ENCODE assay signal across 17 cellular contexts in the genomic region with DNA sequence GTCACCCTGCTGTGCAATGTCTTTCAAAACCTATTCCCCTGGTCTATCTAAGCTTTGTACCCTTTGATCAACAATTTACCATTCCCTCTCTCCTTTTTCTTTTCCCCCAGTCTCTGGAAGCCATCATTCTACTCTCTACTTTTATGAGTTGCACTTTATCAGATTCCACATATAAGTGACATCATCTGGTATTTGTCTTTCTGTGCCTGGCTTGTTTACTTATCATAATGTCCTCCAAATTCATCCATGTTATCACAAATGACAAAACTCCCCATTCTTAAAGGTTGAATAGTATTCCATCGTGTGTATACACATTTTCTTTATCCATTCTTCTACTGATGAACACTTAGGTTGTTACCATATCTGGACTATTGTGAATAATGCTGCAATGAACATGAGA.
DNase-seq lines count a peak whose midpoint lies in the region; ATAC-seq, FAIRE-seq and TF ChIP-seq lines count a peak whose summit lies in the region.
"Had no signal": no experiment of that assay in that cellular context is flagged by ENCODE, and none has a peak within 500 bp of the region (broad histone marks: within the 10 kb centered on the region; RNA-seq: fewer than 3 reads in every experiment).

No MANE protein-coding gene starts in this region.

- TF ChIP-seq CTCF in HepG2 (CRISPR knock-in tag; IDR thresholded peaks at IDR 0.05) (no peak), right lobe of liver (IDR thresholded peaks at IDR 0.05) (no peak), HEK293 (tag by site-specific recombination; IDR thresholded peaks at IDR 0.05) (no peak), brain (conservative IDR thresholded peaks at IDR 0.05) (no peak)

- in situ Hi-C loops in HepG2 (cut with HindIII; ENCODE audit: extremely low pct_ligation_motif_present, low pct_unique_long_range_greater_than_20kb) = no loop called here

- H3K27ac ChIP-seq in HepG2 (ENCODE audit: extremely low read length, insufficient read depth, low read length) (no peak overlapping the region), right lobe of liver (no peak overlapping the region), HEK293 (ENCODE audit: extremely low read depth, low read depth, low read length) (no peak overlapping the region)

- no peaks in the 10 kb centered on the region for H3K36me3 Mint-ChIP-seq in brain
- H3K36me3 Mint-ChIP-seq: CD4-positive, CD25-positive, alpha-beta regulatory T cell; CD8-positive, alpha-beta T cell had no signal

- intact Hi-C loops in HepG2 (cut with micrococcal nuclease; ENCODE audit: unreplicated experiment) (no loop called here), right lobe of liver (cut with DNase I) (no loop called here)

- peaks cover 49% of the 10 kb centered on the region for H3K4me1 Mint-ChIP-seq in brain
- H3K4me1 Mint-ChIP-seq: CD4-positive, CD25-positive, alpha-beta regulatory T cell had no signal

- no peaks in the 10 kb centered on the region for H3K27me3 ChIP-seq in HepG2 (ENCODE audit: control insufficient read depth in 1 of 2, insufficient read depth in 2 of 2, low read length in 2 of 2)
- no peaks in the 10 kb centered on the region for H3K27me3 ChIP-seq in right lobe of liver

- BruUV-seq in HepG2 (replicated peaks; lab: Mats Ljungman, UMichigan) = no TSS peak

- no peaks in the 10 kb centered on the region for H3K79me2 ChIP-seq in HepG2 (ENCODE audit: insufficient read depth, low read length)

- no peak for DNase-seq in HepG2 (ENCODE audit: low spot score)
- no peak for DNase-seq in right lobe of liver
- no peak for DNase-seq in amygdala (lab: John Stamatoyannopoulos, UW)
- no peak for DNase-seq in NCI-H446 (lab: John Stamatoyannopoulos, UW)
- DNase-seq: C1 segment of cervical spinal cord; Caco-2; CD4-positive, CD25-positive, alpha-beta regulatory T cell; CD8-positive, alpha-beta T cell; DMS153; DMS79 treated with DMSO at 0.1 percent for 48 hours; GF-D8 had no signal

- peak overlapping the region in 3 of 5 experiments; percentile 15 to 51 (median 47) for H3K27ac Mint-ChIP-seq in brain
- H3K27ac Mint-ChIP-seq: CD4-positive, CD25-positive, alpha-beta regulatory T cell; CD8-positive, alpha-beta T cell; GM23338 had no signal

- no peaks in the 10 kb centered on the region for H3K36me3 ChIP-seq in HepG2 (replicated peaks in 1 of 2; ENCODE audit: control insufficient read depth in 1 of 2, insufficient read depth in 2 of 2, low read length in 2 of 2)
- H3K36me3 ChIP-seq in right lobe of liver = no peaks in the 10 kb centered on the region
- no peaks in the 10 kb centered on the region for H3K36me3 ChIP-seq in HEK293 (ENCODE audit: control insufficient read depth in 2 of 2, insufficient read depth in 1 of 2, low read length in 2 of 2)
- H3K36me3 ChIP-seq: HAP-1 had no signal

- TF ChIP-seq POLR2A in HepG2 (IDR thresholded peaks at IDR 0.05; ENCODE audit: insufficient read depth in 1 of 2, low read depth in 2 of 2, low read length in 2 of 2) (no peak), right lobe of liver (IDR thresholded peaks at IDR 0.05) (no peak)

- H3K9ac ChIP-seq in HepG2 (ENCODE audit: insufficient read depth, low read depth, low read length) = no peak overlapping the region

- H3K4me1 ChIP-seq in HepG2 (ENCODE audit: insufficient read depth, low read length) (no peaks in the 10 kb centered on the region), right lobe of liver (no peaks in the 10 kb centered on the region), HEK293 (ENCODE audit: control insufficient read depth, insufficient read depth, low read length) (peaks cover 4% of the 10 kb centered on the region)

- no peaks in the 10 kb centered on the region for H3K27me3 Mint-ChIP-seq in brain

- TF ChIP-seq RAD21 in HepG2 (CRISPR knock-in tag; IDR thresholded peaks at IDR 0.05) = no peak

- FAIRE-seq in HepG2 (lab: Jason Lieb, UNC) = no peak
- FAIRE-seq: GM12891, GM18507 had no signal

- ATAC-seq in HepG2 = no peak
- ATAC-seq in right lobe of liver = no peak
- ATAC-seq: CD8-positive, alpha-beta T cell; GM23338 had no signal

- H3K9me3 ChIP-seq in HepG2 (ENCODE audit: low read length) = no peaks in the 10 kb centered on the region
- H3K9me3 ChIP-seq in right lobe of liver = no peaks in the 10 kb centered on the region
- H3K9me3 ChIP-seq in HEK293 (ENCODE audit: control insufficient read depth, insufficient read depth, low read depth, low read length) = no peaks in the 10 kb centered on the region
- H3K9me3 ChIP-seq: Caco-2, HAP-1 had no signal

- CTCF ChIA-PET in HepG2 (lab: Yijun Ruan, JAX; ENCODE audit: low intra/inter-chr PET ratio, low total read pairs) (no interaction called here), HEK293 (lab: Yijun Ruan, JAX) (no interaction called here)

- no peak overlapping the region for H3K4me2 ChIP-seq in HepG2 (ENCODE audit: low read depth, low read length)
- H3K4me2 ChIP-seq: GM23338 had no signal

- WGBS in HepG2 (ENCODE audit: low lambda C conversion rate) = 3% methylated on average over 1 of the region's 1 CpG
- WGBS in right lobe of liver (ENCODE audit: insufficient coverage, low coverage, low lambda C conversion rate, missing lambda C conversion rate) = 32% methylated on average over 1 of the region's 1 CpG

- H2AFZ ChIP-seq in HepG2 (ENCODE audit: low read length) = no peak overlapping the region
- H2AFZ ChIP-seq: GM23338 had no signal

- TF ChIP-seq EP300 in HepG2 (IDR thresholded peaks at IDR 0.05; ENCODE audit: low read depth in 2 of 2, low read length in 2 of 2) = no peak
- no peak for TF ChIP-seq EP300 in HepG2 (CRISPR knock-in tag; IDR thresholded peaks at IDR 0.05; ENCODE audit: borderline replicate concordance)

- H4K20me1 ChIP-seq in HepG2 (ENCODE audit: insufficient read depth, low read length) = no peaks in the 10 kb centered on the region

- no peaks in the 10 kb centered on the region for H3K9me3 Mint-ChIP-seq in brain
- H3K9me3 Mint-ChIP-seq: CD4-positive, CD25-positive, alpha-beta regulatory T cell; CD8-positive, alpha-beta T cell; GM23338 had no signal

- H3K4me3 ChIP-seq in HepG2 (replicated peaks in 1 of 3; ENCODE audit: insufficient read depth in 1 of 3, low read depth in 2 of 3, low read length in 3 of 3) (no peak overlapping the region), right lobe of liver (no peak overlapping the region), HEK293 (ENCODE audit: low read depth, low read length) (no peak overlapping the region)
- H3K4me3 ChIP-seq: GM23338, HAP-1 had no signal

- H3K4me3 Mint-ChIP-seq in brain = no peak overlapping the region
- H3K4me3 Mint-ChIP-seq: CD4-positive, CD25-positive, alpha-beta regulatory T cell; CD8-positive, alpha-beta T cell; GM23338 had no signal

- POLR2A ChIA-PET in HepG2 (lab: Yijun Ruan, JAX) (no interaction called here), HEK293 (lab: Yijun Ruan, JAX) (no interaction called here)

TF ChIP-seq in HepG2, 621 proteins besides CTCF, POLR2A, EP300 and RAD21:
- TF ChIP-seq ATF7 (IDR thresholded peaks at IDR 0.05) (peak; percentile 60), ATF7 (CRISPR knock-in tag; IDR thresholded peaks at IDR 0.05) (no peak)
- TF ChIP-seq, protein P1, sequence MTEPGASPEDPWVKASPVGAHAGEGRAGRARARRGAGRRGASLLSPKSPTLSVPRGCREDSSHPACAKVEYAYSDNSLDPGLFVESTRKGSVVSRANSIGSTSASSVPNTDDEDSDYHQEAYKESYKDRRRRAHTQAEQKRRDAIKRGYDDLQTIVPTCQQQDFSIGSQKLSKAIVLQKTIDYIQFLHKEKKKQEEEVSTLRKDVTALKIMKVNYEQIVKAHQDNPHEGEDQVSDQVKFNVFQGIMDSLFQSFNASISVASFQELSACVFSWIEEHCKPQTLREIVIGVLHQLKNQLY (CRISPR knock-in tag; IDR thresholded peaks at IDR 0.05) = no peak
TF ChIP-seq in HepG2: peak in this region for 1.

TF ChIP-seq in HEK293, 187 proteins besides CTCF, POLR2A, EP300 and RAD21:
- TF ChIP-seq ZNF350 (tag by site-specific recombination; IDR thresholded peaks at IDR 0.05) (no peak), ZNF843 (tag by site-specific recombination; IDR thresholded peaks at IDR 0.05) (no peak), KLF1 (tag by site-specific recombination; IDR thresholded peaks at IDR 0.05) (no peak), ZNF23 (tag by site-specific recombination; IDR thresholded peaks at IDR 0.05; ENCODE audit: borderline replicate concordance) (no peak)
- TF ChIP-seq, protein P2, sequence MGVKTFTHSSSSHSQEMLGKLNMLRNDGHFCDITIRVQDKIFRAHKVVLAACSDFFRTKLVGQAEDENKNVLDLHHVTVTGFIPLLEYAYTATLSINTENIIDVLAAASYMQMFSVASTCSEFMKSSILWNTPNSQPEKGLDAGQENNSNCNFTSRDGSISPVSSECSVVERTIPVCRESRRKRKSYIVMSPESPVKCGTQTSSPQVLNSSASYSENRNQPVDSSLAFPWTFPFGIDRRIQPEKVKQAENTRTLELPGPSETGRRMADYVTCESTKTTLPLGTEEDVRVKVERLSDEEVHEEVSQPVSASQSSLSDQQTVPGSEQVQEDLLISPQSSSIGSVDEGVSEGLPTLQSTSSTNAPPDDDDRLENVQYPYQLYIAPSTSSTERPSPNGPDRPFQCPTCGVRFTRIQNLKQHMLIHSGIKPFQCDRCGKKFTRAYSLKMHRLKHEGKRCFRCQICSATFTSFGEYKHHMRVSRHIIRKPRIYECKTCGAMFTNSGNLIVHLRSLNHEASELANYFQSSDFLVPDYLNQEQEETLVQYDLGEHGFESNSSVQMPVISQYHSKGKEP (tag by site-specific recombination; IDR thresholded peaks at IDR 0.05) = no peak
- TF ChIP-seq, protein P3, sequence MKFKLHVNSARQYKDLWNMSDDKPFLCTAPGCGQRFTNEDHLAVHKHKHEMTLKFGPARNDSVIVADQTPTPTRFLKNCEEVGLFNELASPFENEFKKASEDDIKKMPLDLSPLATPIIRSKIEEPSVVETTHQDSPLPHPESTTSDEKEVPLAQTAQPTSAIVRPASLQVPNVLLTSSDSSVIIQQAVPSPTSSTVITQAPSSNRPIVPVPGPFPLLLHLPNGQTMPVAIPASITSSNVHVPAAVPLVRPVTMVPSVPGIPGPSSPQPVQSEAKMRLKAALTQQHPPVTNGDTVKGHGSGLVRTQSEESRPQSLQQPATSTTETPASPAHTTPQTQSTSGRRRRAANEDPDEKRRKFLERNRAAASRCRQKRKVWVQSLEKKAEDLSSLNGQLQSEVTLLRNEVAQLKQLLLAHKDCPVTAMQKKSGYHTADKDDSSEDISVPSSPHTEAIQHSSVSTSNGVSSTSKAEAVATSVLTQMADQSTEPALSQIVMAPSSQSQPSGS (tag by site-specific recombination; IDR thresholded peaks at IDR 0.05; ENCODE audit: low read depth) = peak; percentile 82
